ENCODE assay signal across 15 cellular contexts in genomic region chrX:24100713-24101112, GRCh38. TPM values are rescaled to one million over a fixed set of nuclear protein-coding genes. Genes with fewer than 3 reads are reported as not detected.
A peak's percentile ranks its signal among the peaks of the same experiment; 100 is the strongest.
DNase-seq lines count a peak whose midpoint lies in the region; ATAC-seq and TF ChIP-seq lines count a peak whose summit lies in the region.
"Had no signal": no experiment of that assay in that cellular context is flagged by ENCODE, and none has a peak within 500 bp of the region (broad histone marks: within the 10 kb centered on the region; RNA-seq: fewer than 3 reads in every experiment).

No MANE protein-coding gene starts in this region.

- H3K27ac Mint-ChIP-seq in activated naive CD8-positive, alpha-beta T cell treated with anti-CD3 and anti-CD28 coated beads, Interleukin-2, amount 10 ng/mL, durations not matched to agents 7 days and 5 days = peak overlapping the region; percentile 20
- H3K27ac Mint-ChIP-seq in activated naive CD8-positive, alpha-beta T cell treated with anti-CD3 and anti-CD28 coated beads, Interleukin-2, amount 50 U/mL, for 24 hours = no peak overlapping the region
- H3K27ac Mint-ChIP-seq in T-helper 2 cell treated with Interferon-gamma antibody and Interleukin-4, amounts not matched to agents 5 μg/mL and 100 μg/mL, for 36 hours = peak overlapping the region; percentile 64
- H3K27ac Mint-ChIP-seq: GM23338, IgD-negative memory B cell had no signal

- H3K4me3 ChIP-seq in right lobe of liver (no peak overlapping the region), coronary artery (no peak overlapping the region)
- H3K4me3 ChIP-seq: GM23338 had no signal

- no peaks in the 10 kb centered on the region for H3K9me3 ChIP-seq in right lobe of liver
- H3K9me3 ChIP-seq: neutrophil had no signal

- TF ChIP-seq POLR2A in right lobe of liver (IDR thresholded peaks at IDR 0.05) = no peak

- intact Hi-C loops in right lobe of liver (cut with DNase I) = no loop called here

- no peaks in the 10 kb centered on the region for H3K36me3 Mint-ChIP-seq in activated naive CD8-positive, alpha-beta T cell treated with anti-CD3 and anti-CD28 coated beads, Interleukin-2, amount 10 ng/mL, durations not matched to agents 7 days and 5 days
- no peaks in the 10 kb centered on the region for H3K36me3 Mint-ChIP-seq in activated naive CD8-positive, alpha-beta T cell treated with anti-CD3 and anti-CD28 coated beads, Interleukin-2, amount 50 U/mL, for 24 hours (ENCODE audit: low read depth)
- H3K36me3 Mint-ChIP-seq in T-helper 2 cell treated with Interferon-gamma antibody and Interleukin-4, amounts not matched to agents 5 μg/mL and 100 μg/mL, for 36 hours (ENCODE audit: low read depth) = no peaks in the 10 kb centered on the region
- H3K36me3 Mint-ChIP-seq: IgD-negative memory B cell had no signal

- H3K4me1 ChIP-seq in right lobe of liver = no peaks in the 10 kb centered on the region

- H3K27me3 Mint-ChIP-seq in activated naive CD8-positive, alpha-beta T cell treated with anti-CD3 and anti-CD28 coated beads, Interleukin-2, amount 10 ng/mL, durations not matched to agents 7 days and 5 days = no peaks in the 10 kb centered on the region
- H3K27me3 Mint-ChIP-seq in activated naive CD8-positive, alpha-beta T cell treated with anti-CD3 and anti-CD28 coated beads, Interleukin-2, amount 50 U/mL, for 24 hours = no peaks in the 10 kb centered on the region
- no peaks in the 10 kb centered on the region for H3K27me3 Mint-ChIP-seq in T-helper 2 cell treated with Interferon-gamma antibody and Interleukin-4, amounts not matched to agents 5 μg/mL and 100 μg/mL, for 36 hours (ENCODE audit: low read depth)
- H3K27me3 Mint-ChIP-seq: IgD-negative memory B cell had no signal

- no peak for DNase-seq in activated naive CD8-positive, alpha-beta T cell treated with anti-CD3 and anti-CD28 coated beads, Interleukin-2, amount 10 ng/mL, durations not matched to agents 7 days and 5 days
- no peak for DNase-seq in activated naive CD8-positive, alpha-beta T cell treated with anti-CD3 and anti-CD28 coated beads, Interleukin-2, amount 50 U/mL, for 24 hours
- peak; percentile 37 for DNase-seq in T-helper 2 cell treated with Interferon-gamma antibody and Interleukin-4, amounts not matched to agents 5 μg/mL and 100 μg/mL, for 36 hours (ENCODE audit: low spot score)
- DNase-seq in fibroblast of peridontal ligament (ENCODE audit: extremely low read depth) = peak; percentile 17
- no peak for DNase-seq in right lobe of liver
- no peak for DNase-seq in 8988T
- no peak for DNase-seq in coronary artery (ENCODE audit: low spot score)
- DNase-seq: activated T-cell treated with anti-CD3 and anti-CD28 coated beads, Interleukin-2, amount 50 U/mL, for 48 hours; amygdala; NCI-H1436; stimulated activated naive CD4-positive, alpha-beta T cell treated with Interleukin-2 at 50 U/mL for 16 hours had no signal

- no peak for TF ChIP-seq CTCF in right lobe of liver (IDR thresholded peaks at IDR 0.05)
- TF ChIP-seq CTCF in coronary artery (IDR thresholded peaks at IDR 0.05) = no peak

- no peak overlapping the region for H3K4me3 Mint-ChIP-seq in activated naive CD8-positive, alpha-beta T cell treated with anti-CD3 and anti-CD28 coated beads, Interleukin-2, amount 10 ng/mL, durations not matched to agents 7 days and 5 days
- no peak overlapping the region for H3K4me3 Mint-ChIP-seq in activated naive CD8-positive, alpha-beta T cell treated with anti-CD3 and anti-CD28 coated beads, Interleukin-2, amount 50 U/mL, for 24 hours
- peak overlapping the region; percentile 50 for H3K4me3 Mint-ChIP-seq in T-helper 2 cell treated with Interferon-gamma antibody and Interleukin-4, amounts not matched to agents 5 μg/mL and 100 μg/mL, for 36 hours
- H3K4me3 Mint-ChIP-seq: GM23338, IgD-negative memory B cell had no signal

- H3K9me3 Mint-ChIP-seq in activated naive CD8-positive, alpha-beta T cell treated with anti-CD3 and anti-CD28 coated beads, Interleukin-2, amount 10 ng/mL, durations not matched to agents 7 days and 5 days = no peaks in the 10 kb centered on the region
- H3K9me3 Mint-ChIP-seq in activated naive CD8-positive, alpha-beta T cell treated with anti-CD3 and anti-CD28 coated beads, Interleukin-2, amount 50 U/mL, for 24 hours = no peaks in the 10 kb centered on the region
- H3K9me3 Mint-ChIP-seq in T-helper 2 cell treated with Interferon-gamma antibody and Interleukin-4, amounts not matched to agents 5 μg/mL and 100 μg/mL, for 36 hours = no peaks in the 10 kb centered on the region
- H3K9me3 Mint-ChIP-seq: GM23338, IgD-negative memory B cell had no signal

- POLR2A ChIA-PET in activated naive CD8-positive, alpha-beta T cell treated with anti-CD3 and anti-CD28 coated beads, Interleukin-2, amount 10 ng/mL, durations not matched to agents 7 days and 5 days (lab: Charles Lee) = no interaction called here

- H3K27ac ChIP-seq in right lobe of liver (no peak overlapping the region), coronary artery (no peak overlapping the region)
- H3K27ac ChIP-seq: neutrophil had no signal

- peaks cover 5% of the 10 kb centered on the region for H3K4me1 Mint-ChIP-seq in activated naive CD8-positive, alpha-beta T cell treated with anti-CD3 and anti-CD28 coated beads, Interleukin-2, amount 10 ng/mL, durations not matched to agents 7 days and 5 days
- H3K4me1 Mint-ChIP-seq in activated naive CD8-positive, alpha-beta T cell treated with anti-CD3 and anti-CD28 coated beads, Interleukin-2, amount 50 U/mL, for 24 hours = peaks cover 8% of the 10 kb centered on the region
- H3K4me1 Mint-ChIP-seq in T-helper 2 cell treated with Interferon-gamma antibody and Interleukin-4, amounts not matched to agents 5 μg/mL and 100 μg/mL, for 36 hours (ENCODE audit: low read depth) = peaks cover 15% of the 10 kb centered on the region
- H3K4me1 Mint-ChIP-seq: IgD-negative memory B cell had no signal

- WGBS in right lobe of liver (ENCODE audit: insufficient coverage, low coverage, low lambda C conversion rate, missing lambda C conversion rate) = 57% methylated on average over 2 of the region's 2 CpGs

- H3K36me3 ChIP-seq in right lobe of liver = no peaks in the 10 kb centered on the region
- H3K36me3 ChIP-seq: neutrophil had no signal

- no peaks in the 10 kb centered on the region for H3K27me3 ChIP-seq in right lobe of liver
- H3K27me3 ChIP-seq: neutrophil had no signal

- peak; percentile 52 for ATAC-seq in activated naive CD8-positive, alpha-beta T cell treated with anti-CD3 and anti-CD28 coated beads, Interleukin-2, amount 10 ng/mL, durations not matched to agents 7 days and 5 days (ENCODE audit: low read depth)
- no peak for ATAC-seq in activated naive CD8-positive, alpha-beta T cell treated with anti-CD3 and anti-CD28 coated beads, Interleukin-2, amount 50 U/mL, for 24 hours
- ATAC-seq in right lobe of liver (no peak), HG03196 (IDR thresholded peaks at IDR 0.05; ENCODE audit: unreplicated experiment) (no peak)
- ATAC-seq: GM23338 had no signal

RNA-seq across cellular contexts. Expression of gene EIF2S3, which starts 46.0 kb away (rescaled TPM):
- total RNA-seq in activated naive CD8-positive, alpha-beta T cell treated with anti-CD3 and anti-CD28 coated beads, Interleukin-2, amount 10 ng/mL, durations not matched to agents 7 days and 5 days = 100 to 1,000 TPM; 194 to 199 TPM
- total RNA-seq in right lobe of liver = 10 to 100 TPM; 55.1 to 81.1 (median 59.7) TPM

RNA-seq across cellular contexts. Expression of gene ZFX, which starts 48.8 kb away (rescaled TPM):
- total RNA-seq in activated naive CD8-positive, alpha-beta T cell treated with anti-CD3 and anti-CD28 coated beads, Interleukin-2, amount 10 ng/mL, durations not matched to agents 7 days and 5 days = 10 to 100 TPM; 46.8 to 51.8 TPM
- total RNA-seq in right lobe of liver = 10 to 100 TPM; 16.4 to 31.7 (median 23.5) TPM

Comparison
In these comparisons a context has a peak if more than half of its experiments do, and no peak if none do; other contexts are left out.
1. DNase-seq: peak in T-helper 2 cell treated with Interferon-gamma antibody and Interleukin-4, amounts not matched to agents 5 μg/mL and 100 μg/mL, for 36 hours (single experiment) and fibroblast of peridontal ligament (single experiment); none in activated naive CD8-positive, alpha-beta T cell treated with anti-CD3 and anti-CD28 coated beads, Interleukin-2, amount 10 ng/mL, durations not matched to agents 7 days and 5 days (single experiment), activated naive CD8-positive, alpha-beta T cell treated with anti-CD3 and anti-CD28 coated beads, Interleukin-2, amount 50 U/mL, for 24 hours (single experiment), right lobe of liver (0 of 3), 8988T (single experiment) and coronary artery (single experiment).